ENCODE assay signal across 2 cellular contexts in genomic region chr2:24022975-24023575, GRCh38.
TF ChIP-seq lines count a peak whose summit lies in the region.

No MANE protein-coding gene starts in this region.

TF ChIP-seq in H1, 55 proteins besides CTCF, POLR2A, EP300 and RAD21:
- TF ChIP-seq TAF1 (IDR thresholded peaks at IDR 0.05; ENCODE audit: low read depth, low read length): no peak
- TF ChIP-seq JUND (IDR thresholded peaks at IDR 0.05; ENCODE audit: low read length): no peak
- TF ChIP-seq KDM5A (IDR thresholded peaks at IDR 0.05; ENCODE audit: low read length): no peak
- no peak for TF ChIP-seq SAP30 (IDR thresholded peaks at IDR 0.05; ENCODE audit: insufficient read depth, insufficient replicate concordance, low read length)
- no peak for TF ChIP-seq YY1 (IDR thresholded peaks at IDR 0.05; ENCODE audit: low read depth, low read length)
- TF ChIP-seq RNF2 (IDR thresholded peaks at IDR 0.05; ENCODE audit: borderline replicate concordance, low read depth, low read length, missing control alignments, poor library complexity, severe bottlenecking): no peak
- no peak for TF ChIP-seq CREB1 (IDR thresholded peaks at IDR 0.05)

TF ChIP-seq in SK-N-SH treated with all-trans-retinoic acid at 6 μM for 48 hours, 23 proteins besides CTCF, POLR2A, EP300 and RAD21:
- TF ChIP-seq RARB (CRISPR knock-in tag; IDR thresholded peaks at IDR 0.05) (no peak), TOX (CRISPR knock-in tag; IDR thresholded peaks at IDR 0.05; ENCODE audit: borderline replicate concordance) (no peak), CREB5 (CRISPR knock-in tag; IDR thresholded peaks at IDR 0.05; ENCODE audit: low read depth) (no peak), PPARA (CRISPR knock-in tag; IDR thresholded peaks at IDR 0.05; ENCODE audit: borderline replicate concordance) (no peak), PATZ1 (CRISPR knock-in tag; IDR thresholded peaks at IDR 0.05; ENCODE audit: borderline replicate concordance) (no peak), ARNTL (CRISPR knock-in tag; IDR thresholded peaks at IDR 0.05; ENCODE audit: borderline replicate concordance, low read depth) (no peak), TCF4 (CRISPR knock-in tag; IDR thresholded peaks at IDR 0.05; ENCODE audit: borderline replicate concordance) (no peak), ZC3H10 (CRISPR knock-in tag; IDR thresholded peaks at IDR 0.05) (no peak), ZNF8 (CRISPR knock-in tag; IDR thresholded peaks at IDR 0.05) (no peak), ESRRG (CRISPR knock-in tag; IDR thresholded peaks at IDR 0.05) (no peak), TSHZ2 (CRISPR knock-in tag; IDR thresholded peaks at IDR 0.05) (no peak), ISL1 (CRISPR knock-in tag; IDR thresholded peaks at IDR 0.05) (no peak), POU6F1 (CRISPR knock-in tag; IDR thresholded peaks at IDR 0.05; ENCODE audit: borderline replicate concordance, low read depth) (no peak), BACH2 (CRISPR knock-in tag; IDR thresholded peaks at IDR 0.05; ENCODE audit: borderline replicate concordance) (no peak), SNAI2 (CRISPR knock-in tag; IDR thresholded peaks at IDR 0.05) (no peak), ZFP3 (CRISPR knock-in tag; IDR thresholded peaks at IDR 0.05) (no peak), ZFP30 (CRISPR knock-in tag; IDR thresholded peaks at IDR 0.05) (no peak), ZNF70 (CRISPR knock-in tag; IDR thresholded peaks at IDR 0.05) (no peak), CSDC2 (CRISPR knock-in tag; IDR thresholded peaks at IDR 0.05) (no peak)
TF ChIP-seq in SK-N-SH treated with all-trans-retinoic acid at 6 μM for 48 hours: peak in this region for 0.
